ENCODE assay signal across 29 cellular contexts in genomic region chr1:168987923-168988322, GRCh38.
"Had no signal": no experiment of that assay in that cellular context is flagged by ENCODE, and none has a peak within 500 bp of the region (broad histone marks: within the 10 kb centered on the region; RNA-seq: fewer than 3 reads in every experiment).

No MANE protein-coding gene starts in this region.

- H3K4me1 Mint-ChIP-seq: immature natural killer cell, memory B cell, nephron, neural crest cell had no signal

- H3K4me3 Mint-ChIP-seq: immature natural killer cell; memory B cell; naive thymus-derived CD8-positive, alpha-beta T cell; nephron; neural crest cell; stimulated activated naive CD8-positive, alpha-beta T cell treated with anti-CD3 and anti-CD28 coated beads, Interleukin-15, Interleukin-2, amounts not matched to agents 100 ng/mL and 50 ng/mL, for 24 hours had no signal

- H3K9me3 ChIP-seq: left ventricle myocardium inferior, pancreas, prostate gland, suprapubic skin, thoracic aorta, tibial artery, uterus had no signal

- H3K4me1 ChIP-seq: left ventricle myocardium inferior, pancreas, prostate gland, suprapubic skin, tibial artery, uterus had no signal

- FAIRE-seq: islet of Langerhans had no signal

- H3K27me3 ChIP-seq: pancreas, suprapubic skin, tibial artery, uterus had no signal

- DNase-seq: hypothalamus; immature natural killer cell; kidney; left colon; left ventricle myocardium inferior; naive thymus-derived CD8-positive, alpha-beta T cell; nucleus accumbens; pancreas; posterior cingulate gyrus; retina; right cardiac atrium; stimulated activated CD4-positive, alpha-beta T cell treated with anti-CD3 and anti-CD28 coated beads, Interleukin-12 subunit alpha, Interleukin-12 subunit beta, amount 100 ng/mL, for 4 hours; stimulated activated CD4-positive, alpha-beta T cell treated with anti-CD3 and anti-CD28 coated beads, Interleukin-15, amount 100 ng/mL, for 24 hours; stimulated activated CD4-positive, alpha-beta T cell treated with anti-CD3 and anti-CD28 coated beads, Interleukin-2, amount 100 ng/mL, for 24 hours; stimulated activated CD4-positive, alpha-beta T cell treated with anti-CD3 and anti-CD28 coated beads, Interleukin-4, amount 100 ng/mL, for 1 hour; stimulated activated naive CD4-positive, alpha-beta T cell; tibial artery; trophoblast cell; uterus had no signal

- H3K4me3 ChIP-seq: left ventricle myocardium inferior, pancreas, prostate gland, skin epidermis, suprapubic skin, thoracic aorta, tibial artery, uterus had no signal

- ATAC-seq: left colon; naive thymus-derived CD8-positive, alpha-beta T cell; pancreas; right cardiac atrium; sciatic nerve had no signal

- H3K36me3 ChIP-seq: left ventricle myocardium inferior, pancreas, prostate gland, suprapubic skin, thoracic aorta, tibial artery, uterus had no signal

- H3K27ac ChIP-seq: left ventricle myocardium inferior, pancreas, prostate gland, skin epidermis, suprapubic skin, thoracic aorta, tibial artery, uterus had no signal

- H3K9me3 Mint-ChIP-seq: immature natural killer cell; memory B cell; naive thymus-derived CD8-positive, alpha-beta T cell; stimulated activated naive CD8-positive, alpha-beta T cell treated with anti-CD3 and anti-CD28 coated beads, Interleukin-15, Interleukin-2, amounts not matched to agents 100 ng/mL and 50 ng/mL, for 24 hours had no signal

- H3K27ac Mint-ChIP-seq: immature natural killer cell; memory B cell; naive thymus-derived CD8-positive, alpha-beta T cell; nephron; stimulated activated naive CD8-positive, alpha-beta T cell treated with anti-CD3 and anti-CD28 coated beads, Interleukin-15, Interleukin-2, amounts not matched to agents 100 ng/mL and 50 ng/mL, for 24 hours had no signal

- H3K36me3 Mint-ChIP-seq: immature natural killer cell; memory B cell; naive thymus-derived CD8-positive, alpha-beta T cell had no signal
